16 cellular contexts compared by ENCODE assay signal in the genomic region with DNA sequence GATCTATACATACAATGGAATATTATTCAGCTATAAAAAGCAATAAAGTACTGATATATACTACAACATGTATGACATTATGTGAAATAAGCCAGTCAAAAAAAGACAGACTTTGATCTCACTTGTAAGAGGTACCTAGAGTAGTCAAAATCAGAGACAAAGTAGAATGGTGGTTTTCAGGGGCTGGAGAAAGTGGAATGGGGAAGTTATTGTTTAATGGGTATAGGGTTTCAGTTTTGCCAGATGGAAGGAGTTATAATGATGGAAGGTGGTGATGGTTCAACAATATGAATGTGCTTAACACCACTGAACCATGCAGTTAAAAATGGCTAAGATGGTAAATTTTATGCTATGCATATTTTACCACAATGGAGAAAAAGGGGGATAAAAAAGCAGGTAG. TPM values are rescaled to one million over a fixed set of nuclear protein-coding genes. Genes with fewer than 3 reads are reported as not detected.
"Had no signal": no experiment of that assay in that cellular context is flagged by ENCODE, and none has a peak within 500 bp of the region (broad histone marks: within the 10 kb centered on the region; RNA-seq: fewer than 3 reads in every experiment).

No MANE protein-coding gene starts in this region.

- H3K9me3 Mint-ChIP-seq: activated naive CD8-positive, alpha-beta T cell treated with anti-CD3 and anti-CD28 coated beads for 36 hours; activated T-cell treated with anti-CD3 and anti-CD28 coated beads, Interleukin-2, amount 50 U/mL, for 24 hours had no signal

- DNase-seq: activated CD4-positive, alpha-beta T cell treated with anti-CD3 and anti-CD28 coated beads, Interleukin-2, amount 50 U/mL, for 48 hours; activated CD8-positive, alpha-beta memory T cell treated with anti-CD3 and anti-CD28 coated beads, Interleukin-2, amount 10 ng/mL, durations not matched to agents 7 days and 5 days; activated gamma-delta T cell; activated naive CD8-positive, alpha-beta T cell treated with anti-CD3 and anti-CD28 coated beads for 36 hours; activated T-cell treated with anti-CD3 and anti-CD28 coated beads, Interleukin-2, amount 50 U/mL, for 24 hours; brain microvascular endothelial cell; cerebellar nuclear complex; dermis blood vessel endothelial cell; midbrain; stimulated activated CD4-positive, alpha-beta T cell treated with anti-CD3 and anti-CD28 coated beads, Interleukin-15, amount 100 ng/mL, for 24 hours; stimulated activated CD4-positive, alpha-beta T cell treated with anti-CD3 and anti-CD28 coated beads, Interleukin-4, amount 100 ng/mL, for 24 hours; stomach had no signal

- H3K36me3 ChIP-seq: brain microvascular endothelial cell, gastroesophageal sphincter, stomach, tibial nerve had no signal

- H3K27ac Mint-ChIP-seq: activated CD8-positive, alpha-beta memory T cell treated with anti-CD3 and anti-CD28 coated beads, Interleukin-2, amount 10 ng/mL, durations not matched to agents 7 days and 5 days; activated naive CD8-positive, alpha-beta T cell treated with anti-CD3 and anti-CD28 coated beads for 36 hours; activated T-cell treated with anti-CD3 and anti-CD28 coated beads, Interleukin-2, amount 50 U/mL, for 24 hours had no signal

- H3K36me3 Mint-ChIP-seq: activated CD8-positive, alpha-beta memory T cell treated with anti-CD3 and anti-CD28 coated beads, Interleukin-2, amount 10 ng/mL, durations not matched to agents 7 days and 5 days; activated naive CD8-positive, alpha-beta T cell treated with anti-CD3 and anti-CD28 coated beads for 36 hours had no signal

- ATAC-seq: activated CD4-positive, CD25-positive, alpha-beta regulatory T cell treated with anti-CD3 and anti-CD28 coated beads, Interleukin-2, amount 50 U/mL, for 24 hours; activated CD8-positive, alpha-beta memory T cell treated with anti-CD3 and anti-CD28 coated beads, Interleukin-2, amount 10 ng/mL, durations not matched to agents 7 days and 5 days; gastroesophageal sphincter had no signal

- H3K27ac ChIP-seq: brain microvascular endothelial cell, gastroesophageal sphincter, parathyroid adenoma had no signal

- H3K27me3 ChIP-seq: brain microvascular endothelial cell, gastroesophageal sphincter, stomach, tibial nerve had no signal

- H3K9me3 ChIP-seq: gastroesophageal sphincter, stomach, tibial nerve had no signal

- H3K4me3 Mint-ChIP-seq: activated CD8-positive, alpha-beta memory T cell treated with anti-CD3 and anti-CD28 coated beads, Interleukin-2, amount 10 ng/mL, durations not matched to agents 7 days and 5 days; activated naive CD8-positive, alpha-beta T cell treated with anti-CD3 and anti-CD28 coated beads for 36 hours; activated T-cell treated with anti-CD3 and anti-CD28 coated beads, Interleukin-2, amount 50 U/mL, for 24 hours had no signal

- H3K4me1 ChIP-seq: parathyroid adenoma had no signal

- H3K4me3 ChIP-seq: gastroesophageal sphincter, stomach, tibial nerve had no signal

RNA-seq across cellular contexts. Expression of a gene that starts 6.3 kb away (rescaled TPM):
- total RNA-seq: activated CD8-positive, alpha-beta memory T cell treated with anti-CD3 and anti-CD28 coated beads, Interleukin-2, amount 10 ng/mL, durations not matched to agents 7 days and 5 days had no signal
